In genomic region chr3:141444586-141445285, GRCh38 we compare ENCODE assay signal across 14 cellular contexts. TPM values are rescaled to one million over a fixed set of nuclear protein-coding genes. Genes with fewer than 3 reads are reported as not detected.
DNase-seq lines count a peak whose midpoint lies in the region; ATAC-seq and TF ChIP-seq lines count a peak whose summit lies in the region.
"Had no signal": no experiment of that assay in that cellular context is flagged by ENCODE, and none has a peak within 500 bp of the region (broad histone marks: within the 10 kb centered on the region; RNA-seq: fewer than 3 reads in every experiment).

No MANE protein-coding gene starts in this region.

- peak overlapping the region; percentile 63 for H2BK20ac ChIP-seq in IMR-90 (ENCODE audit: low read depth, low read length)

- peaks cover 24% of the 10 kb centered on the region for H3K36me3 Mint-ChIP-seq in Calu3 (ENCODE audit: insufficient read depth, unreplicated experiment)
- H3K36me3 Mint-ChIP-seq in activated CD8-positive, alpha-beta memory T cell treated with anti-CD3 and anti-CD28 coated beads, Interleukin-2, amount 10 ng/mL, durations not matched to agents 7 days and 5 days = peaks cover 42% of the 10 kb centered on the region

- H3K9me3 ChIP-seq in IMR-90 (ENCODE audit: control insufficient read depth, insufficient read depth, low read length) = no peaks in the 10 kb centered on the region
- H3K9me3 ChIP-seq in trophoblast cell (ENCODE audit: insufficient read depth, low read depth, low read length) = peaks cover 2% of the 10 kb centered on the region

- H2BK120ac ChIP-seq in IMR-90 (ENCODE audit: low read depth, low read length) (peak overlapping the region; percentile 57), trophoblast cell (ENCODE audit: insufficient read depth, low read length, poor library complexity) (no peak overlapping the region)

- H4K8ac ChIP-seq in IMR-90 (ENCODE audit: low read depth in 2 of 2, low read length in 2 of 2) (peak overlapping the region; percentile 35 to 66; a peak in 3 of 4 replicates), trophoblast cell (ENCODE audit: low read depth, low read length) (no peak overlapping the region)

- peak overlapping the region; percentile 55 for H3K18ac ChIP-seq in IMR-90 (ENCODE audit: low read depth, low read length)
- H3K18ac ChIP-seq in trophoblast cell (ENCODE audit: low read length) = no peak overlapping the region

- no peaks in the 10 kb centered on the region for H3K9me3 Mint-ChIP-seq in Calu3 (ENCODE audit: low read depth, unreplicated experiment)
- H3K9me3 Mint-ChIP-seq in activated CD8-positive, alpha-beta memory T cell treated with anti-CD3 and anti-CD28 coated beads, Interleukin-2, amount 10 ng/mL, durations not matched to agents 7 days and 5 days (ENCODE audit: low read depth) = no peaks in the 10 kb centered on the region

- H3K27ac Mint-ChIP-seq in Calu3 (ENCODE audit: unreplicated experiment) = no peak overlapping the region
- no peak overlapping the region for H3K27ac Mint-ChIP-seq in activated CD8-positive, alpha-beta memory T cell treated with anti-CD3 and anti-CD28 coated beads, Interleukin-2, amount 10 ng/mL, durations not matched to agents 7 days and 5 days

- H3K79me1 ChIP-seq in IMR-90 (ENCODE audit: low read depth in 1 of 2, low read length in 2 of 2) (peaks cover 50 to 77% of the 10 kb centered on the region in 2 experiments), trophoblast cell (ENCODE audit: low read length) (no peaks in the 10 kb centered on the region)

- H3K4me3 Mint-ChIP-seq in Calu3 (ENCODE audit: low read depth, unreplicated experiment) = no peak overlapping the region
- H3K4me3 Mint-ChIP-seq in activated CD8-positive, alpha-beta memory T cell treated with anti-CD3 and anti-CD28 coated beads, Interleukin-2, amount 10 ng/mL, durations not matched to agents 7 days and 5 days = no peak overlapping the region
- H3K4me3 Mint-ChIP-seq: CD4-positive, alpha-beta memory T cell had no signal

- peak overlapping the region; percentile 33 for H4K5ac ChIP-seq in IMR-90 (ENCODE audit: low read depth, low read length)

- no peak overlapping the region for H3K4me2 ChIP-seq in IMR-90 (ENCODE audit: low read depth, low read length)
- H3K4me2 ChIP-seq in trophoblast cell (ENCODE audit: low read length) = no peak overlapping the region

- H3K9me1 ChIP-seq in IMR-90 (ENCODE audit: insufficient read depth, low read length) = peaks cover 18% of the 10 kb centered on the region

- H3K56ac ChIP-seq in IMR-90 (ENCODE audit: extremely low read depth, insufficient read depth, low read length) = peak overlapping the region; percentile 16; the same call in 1 of the 2 replicates

- no peak for TF ChIP-seq POLR2A in IMR-90 (IDR thresholded peaks at IDR 0.05; ENCODE audit: low read depth, low read length)

- ATAC-seq in IMR-90 (ENCODE audit: low read depth) (no peak), HG03571 (IDR thresholded peaks at IDR 0.05; ENCODE audit: unreplicated experiment) (no peak)
- no peak for ATAC-seq in activated CD8-positive, alpha-beta memory T cell treated with anti-CD3 and anti-CD28 coated beads, Interleukin-2, amount 10 ng/mL, durations not matched to agents 7 days and 5 days

- TF ChIP-seq CTCF in Calu3 (IDR thresholded peaks at IDR 0.05; ENCODE audit: unreplicated experiment) (no peak), IMR-90 (conservative IDR thresholded peaks at IDR 0.05; ENCODE audit: low read depth, low read length) (no peak), choroid plexus epithelial cell (conservative IDR thresholded peaks at IDR 0.05; ENCODE audit: low read depth, low read length) (no peak)

- H3K9ac ChIP-seq in IMR-90 (ENCODE audit: low read depth, low read length) (no peak overlapping the region), trophoblast cell (ENCODE audit: low read length) (no peak overlapping the region)

- intact Hi-C loops in Calu3 (cut with micrococcal nuclease; ENCODE audit: unreplicated experiment) (no loop called here), IMR-90 (cut with micrococcal nuclease) (no loop called here)

- H3K23ac ChIP-seq in IMR-90 (ENCODE audit: low read depth, low read length) (peak overlapping the region; percentile 7; the same call in 1 of the 2 replicates), trophoblast cell (ENCODE audit: low read length) (no peak overlapping the region)

- peak overlapping the region; percentile 62; the same call in 1 of the 2 replicates for H2AK5ac ChIP-seq in IMR-90 (ENCODE audit: low read depth, low read length)
- no peak overlapping the region for H2AK5ac ChIP-seq in trophoblast cell (ENCODE audit: low read length)

- peak overlapping the region; percentile 54; the same call in 2 of the 3 replicates for H2BK15ac ChIP-seq in IMR-90 (ENCODE audit: low read depth, low read length)

- H3K4me1 Mint-ChIP-seq in Calu3 (ENCODE audit: low read depth, unreplicated experiment) = peaks cover 20% of the 10 kb centered on the region
- peaks cover 27% of the 10 kb centered on the region for H3K4me1 Mint-ChIP-seq in activated CD8-positive, alpha-beta memory T cell treated with anti-CD3 and anti-CD28 coated beads, Interleukin-2, amount 10 ng/mL, durations not matched to agents 7 days and 5 days

- BruUV-seq in Calu3 (replicated peaks; lab: Mats Ljungman, UMichigan) (TSS peak; percentile 9), IMR-90 (replicated peaks; lab: Mats Ljungman, UMichigan) (TSS peak; percentile 8)

- no peaks in the 10 kb centered on the region for H3K27me3 ChIP-seq in IMR-90 (ENCODE audit: control insufficient read depth, insufficient read depth, low read length)
- H3K27me3 ChIP-seq in trophoblast cell (ENCODE audit: insufficient read depth, low read length) = no peaks in the 10 kb centered on the region

- no peak overlapping the region for H2AK9ac ChIP-seq in IMR-90 (replicated peaks; ENCODE audit: low read depth, low read length, poor library complexity)

- peak overlapping the region; percentile 58 for H4K91ac ChIP-seq in IMR-90 (ENCODE audit: insufficient read depth, low read depth, low read length)
- no peak overlapping the region for H4K91ac ChIP-seq in trophoblast cell (ENCODE audit: low read depth, low read length)

- H2BK12ac ChIP-seq in trophoblast cell (ENCODE audit: low read length) = no peak overlapping the region

- H3K27me3 Mint-ChIP-seq in Calu3 (ENCODE audit: unreplicated experiment) = no peaks in the 10 kb centered on the region
- H3K27me3 Mint-ChIP-seq in activated CD8-positive, alpha-beta memory T cell treated with anti-CD3 and anti-CD28 coated beads, Interleukin-2, amount 10 ng/mL, durations not matched to agents 7 days and 5 days = no peaks in the 10 kb centered on the region
- H3K27me3 Mint-ChIP-seq: CD4-positive, alpha-beta memory T cell had no signal

- H3K4ac ChIP-seq in IMR-90 (ENCODE audit: low read depth, low read length) (peak overlapping the region; percentile 49), trophoblast cell (ENCODE audit: low read depth, low read length) (no peak overlapping the region)

- H3K14ac ChIP-seq in IMR-90 (replicated peaks; ENCODE audit: low read depth, low read length) (peak overlapping the region; percentile 70; the same call in 1 of the 2 replicates), trophoblast cell (ENCODE audit: low read length) (no peak overlapping the region)

- peaks cover 35% of the 10 kb centered on the region for H3K4me1 ChIP-seq in IMR-90 (ENCODE audit: control insufficient read depth, insufficient read depth, low read length)
- H3K4me1 ChIP-seq in trophoblast cell (ENCODE audit: control insufficient read depth in 1 of 2, insufficient read depth in 2 of 2, low read length in 2 of 2) = no peaks in the 10 kb centered on the region

- H2AFZ ChIP-seq in IMR-90 (replicated peaks; ENCODE audit: low read length, poor library complexity) (no peak overlapping the region), trophoblast cell (ENCODE audit: insufficient read depth, low read length, poor library complexity) (no peak overlapping the region)

- no peak overlapping the region for H3K4me3 ChIP-seq in IMR-90 (ENCODE audit: insufficient read depth, low read depth, low read length)
- no peak overlapping the region for H3K4me3 ChIP-seq in choroid plexus epithelial cell (ENCODE audit: low read depth, low read length)
- H3K4me3 ChIP-seq in trophoblast cell (ENCODE audit: low read depth, low read length) = no peak overlapping the region

- no peaks in the 10 kb centered on the region for H3K79me2 ChIP-seq in trophoblast cell (ENCODE audit: control insufficient read depth, insufficient read depth, low read length, poor library complexity)

- POLR2A ChIA-PET in IMR-90 (lab: Charles Lee; ENCODE audit: unreplicated experiment) = no interaction called here

- DNase-seq in Calu3 (no peak), IMR-90 (no peak), choroid plexus epithelial cell (ENCODE audit: low read depth) (peak; percentile 68), trophoblast cell (peak; percentile 24 to 36), RKO (ENCODE audit: low spot score) (no peak)
- no peak for DNase-seq in activated effector memory CD4-positive, alpha-beta T cell treated with Interleukin-2 at 50 U/mL for 16 hours
- DNase-seq in activated CD8-positive, alpha-beta memory T cell treated with anti-CD3 and anti-CD28 coated beads, Interleukin-2, amount 10 ng/mL, durations not matched to agents 7 days and 5 days = no peak
- DNase-seq: CD4-positive, alpha-beta memory T cell; H7; NCI-H1092; NCI-H2081 treated with DMSO at 0.1 percent for 48 hours; NCI-H510A treated with DMSO at 0.1 percent for 48 hours; NCI-H82 had no signal

- H4K20me1 ChIP-seq in IMR-90 (ENCODE audit: insufficient read depth, low read length) = no peaks in the 10 kb centered on the region; the same call in 1 of the 2 replicates

- in situ Hi-C loops in IMR-90 (cut with MboI; ENCODE audit: low sequenced_read_pairs) = loop anchor here (5.0 kb wide), 1 partner anchor 132 kb away; no protein-coding TSS in a partner anchor

- no peak overlapping the region for H4K12ac ChIP-seq in trophoblast cell (ENCODE audit: low read depth, low read length)

- CTCF ChIA-PET in Calu3 (lab: Charles Lee) = no interaction called here
- CTCF ChIA-PET in IMR-90 (lab: Yijun Ruan, JAX) = no interaction called here
- CTCF ChIA-PET in activated CD8-positive, alpha-beta memory T cell treated with anti-CD3 and anti-CD28 coated beads, Interleukin-2, amount 10 ng/mL, durations not matched to agents 7 days and 5 days (lab: Charles Lee) = interaction anchor here (0.7 to 5.9 kb wide), 5 partner anchors 8 to 212 kb away, joined by 3 to 88 read pairs (median 3); partner anchors contain the start of gene PXYLP1

- H3K36me3 ChIP-seq in IMR-90 (ENCODE audit: control insufficient read depth, insufficient read depth, low read length) (peaks cover 41% of the 10 kb centered on the region), trophoblast cell (ENCODE audit: control insufficient read depth in 1 of 2, insufficient read depth in 2 of 2, low read length in 2 of 2) (peaks cover 16 to 36% of the 10 kb centered on the region in 2 experiments)

- H2BK5ac ChIP-seq in IMR-90 (ENCODE audit: low read depth, low read length, poor library complexity, severe bottlenecking) (peak overlapping the region; percentile 99), trophoblast cell (ENCODE audit: low read depth, low read length, poor library complexity) (no peak overlapping the region)

- no peak for TF ChIP-seq RAD21 in IMR-90 (IDR thresholded peaks at IDR 0.05; ENCODE audit: low read length)

- H3K27ac ChIP-seq in IMR-90 (ENCODE audit: insufficient read depth, low read length) (peak overlapping the region; percentile 76), trophoblast cell (ENCODE audit: low read depth, low read length) (no peak overlapping the region)

- no CpG with 5 or more reads among the region's 14 CpGs for WGBS in IMR-90 (ENCODE audit: extremely low coverage in 2 of 2, insufficient read length in 1 of 2), 2 experiments
- WGBS in trophoblast cell (ENCODE audit: extremely low coverage, insufficient coverage, insufficient read length) = no CpG with 5 or more reads among the region's 14 CpGs

- dilution Hi-C loops in IMR-90 (cut with HindIII; ENCODE audit: low sequenced_read_pairs, unreplicated experiment) = no loop called here

RNA-seq across cellular contexts. Expression of gene RASA2, which starts 42.1 kb away (rescaled TPM):
- 29.2 and 37.4 TPM in 2 replicates for total RNA-seq in Calu3 (2022)
- 14.0 and 22.5 TPM in 2 replicates for total RNA-seq in IMR-90 (2012; rRNA removed)
- 4.4 and 6.1 TPM in 2 replicates for polyA plus RNA-seq in IMR-90 (2012; rRNA removed)
- 0.53 and 0.65 TPM in 2 replicates for polyA plus RNA-seq in IMR-90 (2012; cell fraction: cytosol; rRNA removed)
- 2.9 and 24.7 TPM in 2 replicates for polyA plus RNA-seq in IMR-90 (2012; cell fraction: nucleus; rRNA removed; ENCODE audit: low replicate concordance)
- polyA plus RNA-seq in trophoblast cell (2013) = 10.9 and 11.3 TPM in 2 replicates
- 10 to 100 TPM; 42.4 to 54.8 TPM for total RNA-seq in activated CD8-positive, alpha-beta memory T cell treated with anti-CD3 and anti-CD28 coated beads, Interleukin-2, amount 10 ng/mL, durations not matched to agents 7 days and 5 days

Comparison
In these comparisons a context has a peak if more than half of its experiments do, and no peak if none do; other contexts are left out.
1. DNase-seq: peak in choroid plexus epithelial cell (single experiment) and trophoblast cell (2 of 2); none in Calu3 (single experiment), IMR-90 (single experiment), activated effector memory CD4-positive, alpha-beta T cell treated with Interleukin-2 at 50 U/mL for 16 hours (single experiment), RKO (single experiment) and activated CD8-positive, alpha-beta memory T cell treated with anti-CD3 and anti-CD28 coated beads, Interleukin-2, amount 10 ng/mL, durations not matched to agents 7 days and 5 days (single experiment).